14 cellular contexts compared by ENCODE assay signal in genomic region chrX:67619253-67619652, GRCh38.
DNase-seq lines count a peak whose midpoint lies in the region; ATAC-seq and TF ChIP-seq lines count a peak whose summit lies in the region.
"Had no signal": no experiment of that assay in that cellular context is flagged by ENCODE, and none has a peak within 500 bp of the region (broad histone marks: within the 10 kb centered on the region; RNA-seq: fewer than 3 reads in every experiment).

No MANE protein-coding gene starts in this region.

- H3K4me2 ChIP-seq in neural progenitor cell, result no peak overlapping the region

- H3K4me3 ChIP-seq in fibroblast of mammary gland (ENCODE audit: control insufficient read depth, low read depth, low read length), result no peak overlapping the region
- H3K4me3 ChIP-seq in neural progenitor cell, result no peak overlapping the region
- H3K4me3 ChIP-seq: ascending aorta, transverse colon had no signal

- no peaks in the 10 kb centered on the region for H3F3A ChIP-seq in neural progenitor cell (ENCODE audit: low read depth)

- H3K9ac ChIP-seq in neural progenitor cell, result no peak overlapping the region

- H3K79me2 ChIP-seq in neural progenitor cell (ENCODE audit: low read depth), result no peaks in the 10 kb centered on the region

- H3K27ac ChIP-seq in neural progenitor cell, result no peak overlapping the region
- H3K27ac ChIP-seq: ascending aorta, transverse colon had no signal

- ATAC-seq in GM21825 (IDR thresholded peaks at IDR 0.05; ENCODE audit: unreplicated experiment), result peak; percentile 80
- ATAC-seq in GM19351 (IDR thresholded peaks at IDR 0.05; ENCODE audit: unreplicated experiment), result no peak

- BruUV-seq in Calu3 (replicated peaks; lab: Mats Ljungman, UMichigan), result no TSS peak

- no peaks in the 10 kb centered on the region for H3K27me3 Mint-ChIP-seq in Calu3 (ENCODE audit: unreplicated experiment)
- H3K27me3 Mint-ChIP-seq in neural progenitor cell (ENCODE audit: insufficient read depth, low read depth), result no peaks in the 10 kb centered on the region
- H3K27me3 Mint-ChIP-seq in mesothelial cell of epicardium (ENCODE audit: low read depth), result no peaks in the 10 kb centered on the region

- peaks cover 19% of the 10 kb centered on the region for H3K4me1 Mint-ChIP-seq in Calu3 (ENCODE audit: low read depth, unreplicated experiment)
- no peaks in the 10 kb centered on the region for H3K4me1 Mint-ChIP-seq in neural progenitor cell
- H3K4me1 Mint-ChIP-seq in mesothelial cell of epicardium, result no peaks in the 10 kb centered on the region
- H3K4me1 Mint-ChIP-seq: nephron had no signal

- CTCF ChIA-PET in Calu3 (lab: Charles Lee), result no interaction called here

- H3K4me1 ChIP-seq in neural progenitor cell, result no peaks in the 10 kb centered on the region
- H3K4me1 ChIP-seq: ascending aorta, Caco-2, transverse colon had no signal

- no peaks in the 10 kb centered on the region for H3K27me3 ChIP-seq in neural progenitor cell
- H3K27me3 ChIP-seq: ascending aorta, transverse colon had no signal

- H4K20me1 ChIP-seq in neural progenitor cell (ENCODE audit: low read depth), result no peaks in the 10 kb centered on the region

- no peak overlapping the region for H2AFZ ChIP-seq in neural progenitor cell (replicated peaks)

- peak overlapping the region; percentile 37 for H3K27ac Mint-ChIP-seq in Calu3 (ENCODE audit: unreplicated experiment)
- H3K27ac Mint-ChIP-seq in neural progenitor cell, result no peak overlapping the region
- H3K27ac Mint-ChIP-seq in mesothelial cell of epicardium, result no peak overlapping the region
- H3K27ac Mint-ChIP-seq: nephron had no signal

- H3K36me3 Mint-ChIP-seq in Calu3 (ENCODE audit: insufficient read depth, unreplicated experiment) (peaks cover 7% of the 10 kb centered on the region), neural progenitor cell (no peaks in the 10 kb centered on the region), mesothelial cell of epicardium (no peaks in the 10 kb centered on the region)

- intact Hi-C loops in Calu3 (cut with micrococcal nuclease; ENCODE audit: unreplicated experiment), result no loop called here

- H3K9me3 ChIP-seq in neural progenitor cell (ENCODE audit: low read depth), result peaks cover 7% of the 10 kb centered on the region
- H3K9me3 ChIP-seq: Caco-2, transverse colon had no signal

- TF ChIP-seq CTCF in Calu3 (IDR thresholded peaks at IDR 0.05; ENCODE audit: unreplicated experiment) (no peak), fibroblast of mammary gland (conservative IDR thresholded peaks at IDR 0.05; ENCODE audit: control insufficient read depth, insufficient read depth, low read depth, low read length) (no peak), neural progenitor cell (IDR thresholded peaks at IDR 0.05) (no peak), mesothelial cell of epicardium (IDR thresholded peaks at IDR 0.05; ENCODE audit: unreplicated experiment) (no peak)

- H3K4me3 Mint-ChIP-seq in Calu3 (ENCODE audit: low read depth, unreplicated experiment), result no peak overlapping the region
- H3K4me3 Mint-ChIP-seq in neural progenitor cell, result no peak overlapping the region
- H3K4me3 Mint-ChIP-seq in mesothelial cell of epicardium, result no peak overlapping the region
- H3K4me3 Mint-ChIP-seq: nephron had no signal

- peak; percentile 7 for DNase-seq in Calu3
- DNase-seq in LHCN-M2 (ENCODE audit: low read depth), result peak; percentile 77
- DNase-seq in fibroblast of mammary gland (ENCODE audit: low read depth), result peak; percentile 89
- DNase-seq in GF-D8 (lab: John Stamatoyannopoulos, UW), result no peak
- no peak for DNase-seq in neural progenitor cell (ENCODE audit: low spot score)
- DNase-seq in mesothelial cell of epicardium (ENCODE audit: low spot score in 2 of 2, unreplicated experiment in 2 of 2), result no peak
- DNase-seq: Caco-2, NCI-H146, Right ventricle myocardium superior, transverse colon had no signal

- peaks cover 5% of the 10 kb centered on the region for H3K36me3 ChIP-seq in neural progenitor cell
- H3K36me3 ChIP-seq: ascending aorta, transverse colon had no signal

- H3K9me3 Mint-ChIP-seq in Calu3 (ENCODE audit: low read depth, unreplicated experiment) (peaks cover 2% of the 10 kb centered on the region), neural progenitor cell (peaks cover 2% of the 10 kb centered on the region), mesothelial cell of epicardium (peaks cover 37% of the 10 kb centered on the region)

Comparison
In these comparisons a context has a peak if more than half of its experiments do, and no peak if none do; other contexts are left out.
1. DNase-seq: peak in Calu3 (single experiment), LHCN-M2 (single experiment) and fibroblast of mammary gland (single experiment); none in GF-D8 (single experiment), neural progenitor cell (single experiment) and mesothelial cell of epicardium (0 of 2).